13 cellular contexts compared by ENCODE assay signal in the genomic region with DNA sequence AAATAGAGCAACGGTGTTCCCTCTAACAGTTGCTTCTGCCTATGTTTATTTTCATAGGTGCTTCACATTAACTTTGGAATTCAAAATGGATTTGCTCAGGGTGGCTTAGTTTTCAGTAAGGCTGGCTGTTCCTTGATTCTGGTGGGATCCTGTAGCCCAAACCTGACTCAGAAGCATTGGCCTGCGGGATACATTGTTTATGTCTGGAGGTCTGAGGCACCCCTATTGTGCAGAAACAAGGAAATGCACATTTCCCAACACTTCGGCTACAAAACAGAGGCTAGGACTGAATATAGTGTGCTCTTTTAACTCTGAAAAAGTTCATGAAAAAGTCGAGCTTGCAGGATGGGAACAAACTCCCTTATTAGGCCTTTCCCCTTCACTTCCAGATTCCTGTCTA.
DNase-seq lines count a peak whose midpoint lies in the region; ATAC-seq and TF ChIP-seq lines count a peak whose summit lies in the region.
"Had no signal": no experiment of that assay in that cellular context is flagged by ENCODE, and none has a peak within 500 bp of the region (broad histone marks: within the 10 kb centered on the region; RNA-seq: fewer than 3 reads in every experiment).

No MANE protein-coding gene starts in this region.

- 0% methylated on average over 1 of the region's 4 CpGs; no CpG with 5 or more reads in 1 of the 2 experiments for WGBS in IMR-90 (ENCODE audit: extremely low coverage in 2 of 2, insufficient read length in 1 of 2), 2 experiments
- whole genome bisulfite sequencing in mesenchymal stem cell = 58% methylated on average over 3 of the region's 4 CpGs

- H2BK5ac ChIP-seq in IMR-90 (ENCODE audit: low read depth, low read length, poor library complexity, severe bottlenecking) = peak overlapping the region; percentile 99
- H2BK5ac ChIP-seq in mesenchymal stem cell (ENCODE audit: low read depth, low read length, poor library complexity, severe bottlenecking) = no peak overlapping the region

- H3K27ac ChIP-seq in IMR-90 (ENCODE audit: insufficient read depth, low read length) (peak overlapping the region; percentile 70), mesenchymal stem cell (ENCODE audit: low read length, poor library complexity, severe bottlenecking) (no peak overlapping the region), uterus (peak overlapping the region; percentile 5 to 30)

- H3K27me3 ChIP-seq in IMR-90 (ENCODE audit: control insufficient read depth, insufficient read depth, low read length) (no peaks in the 10 kb centered on the region), mesenchymal stem cell (ENCODE audit: control insufficient read depth in 1 of 2, insufficient read depth in 1 of 2, low read length in 2 of 2) (peaks cover 0 to 4% of the 10 kb centered on the region in 2 experiments), uterus (no peaks in the 10 kb centered on the region), MG63 (0 out of 2 replicates have a peak, but pooled peaks cover 2% of the 10 kb centered on the region)
- H3K27me3 ChIP-seq: BE2C had no signal

- peak; percentile 29; the same call in 1 of the 2 replicates for TF ChIP-seq RAD21 in IMR-90 (IDR thresholded peaks at IDR 0.05; ENCODE audit: low read length)

- peak overlapping the region; percentile 62 to 94 for H4K8ac ChIP-seq in IMR-90 (ENCODE audit: low read depth in 2 of 2, low read length in 2 of 2)
- H4K8ac ChIP-seq in mesenchymal stem cell (ENCODE audit: low read length) = no peak overlapping the region

- peak overlapping the region; percentile 89 for H4K5ac ChIP-seq in IMR-90 (ENCODE audit: low read depth, low read length)

- H3K56ac ChIP-seq in IMR-90 (ENCODE audit: extremely low read depth, insufficient read depth, low read length) = peak overlapping the region; percentile 92

- H4K91ac ChIP-seq in IMR-90 (ENCODE audit: insufficient read depth, low read depth, low read length) = peak overlapping the region; percentile 98
- no peak overlapping the region for H4K91ac ChIP-seq in mesenchymal stem cell (ENCODE audit: low read length)

- H2BK15ac ChIP-seq in IMR-90 (ENCODE audit: low read depth, low read length) = peak overlapping the region; percentile 84; the same call in 2 of the 3 replicates
- H2BK15ac ChIP-seq in mesenchymal stem cell (ENCODE audit: low read depth, poor library complexity, severe bottlenecking) = no peak overlapping the region

- no peaks in the 10 kb centered on the region for H4K20me1 ChIP-seq in IMR-90 (ENCODE audit: insufficient read depth, low read length)

- H3K79me1 ChIP-seq in IMR-90 (ENCODE audit: low read depth in 1 of 2, low read length in 2 of 2) (peaks cover 0 to 16% of the 10 kb centered on the region in 2 experiments; a peak in 1 of 4 replicates), mesenchymal stem cell (replicated peaks; ENCODE audit: low read length, poor library complexity, severe bottlenecking) (no peaks in the 10 kb centered on the region)

- H3K4me3 ChIP-seq in IMR-90 (ENCODE audit: insufficient read depth, low read depth, low read length) (no peak overlapping the region), mesenchymal stem cell (ENCODE audit: insufficient read depth in 1 of 2, low read depth in 1 of 2, low read length in 2 of 2) (no peak overlapping the region), uterus (no peak overlapping the region), MG63 (no peak overlapping the region)

- BruUV-seq in IMR-90 (replicated peaks; lab: Mats Ljungman, UMichigan) = no TSS peak

- no peaks in the 10 kb centered on the region for H3K9me3 ChIP-seq in IMR-90 (ENCODE audit: control insufficient read depth, insufficient read depth, low read length)
- no peaks in the 10 kb centered on the region for H3K9me3 ChIP-seq in mesenchymal stem cell (ENCODE audit: control insufficient read depth, low read length)
- H3K9me3 ChIP-seq in uterus = no peaks in the 10 kb centered on the region
- no peaks in the 10 kb centered on the region for H3K9me3 ChIP-seq in MG63
- H3K9me3 ChIP-seq: BE2C had no signal

- H3K4me2 ChIP-seq in IMR-90 (ENCODE audit: low read depth, low read length) (peak overlapping the region; percentile 59), mesenchymal stem cell (ENCODE audit: low read length, poor library complexity, severe bottlenecking) (no peak overlapping the region)

- TF ChIP-seq POLR2A in IMR-90 (IDR thresholded peaks at IDR 0.05; ENCODE audit: low read depth, low read length) = no peak
- no peak for TF ChIP-seq POLR2A in uterus (IDR thresholded peaks at IDR 0.05)

- H3K23ac ChIP-seq in IMR-90 (ENCODE audit: low read depth, low read length) = peak overlapping the region; percentile 94; the same call in 1 of the 2 replicates
- no peak overlapping the region for H3K23ac ChIP-seq in mesenchymal stem cell (ENCODE audit: low read length in 2 of 2)

- no peak overlapping the region for H2BK12ac ChIP-seq in mesenchymal stem cell (ENCODE audit: low read length in 2 of 2)

- in situ Hi-C loops in IMR-90 (cut with MboI; ENCODE audit: low sequenced_read_pairs) = no loop called here

- H3K9me1 ChIP-seq in IMR-90 (ENCODE audit: insufficient read depth, low read length) = peaks cover 17% of the 10 kb centered on the region

- dilution Hi-C loops in IMR-90 (cut with HindIII; ENCODE audit: low sequenced_read_pairs, unreplicated experiment) = no loop called here

- H3K9ac ChIP-seq in IMR-90 (ENCODE audit: low read depth, low read length) = peak overlapping the region; percentile 47; the same call in 1 of the 2 replicates
- H3K9ac ChIP-seq in mesenchymal stem cell (ENCODE audit: low read length) = no peak overlapping the region

- POLR2A ChIA-PET in IMR-90 (lab: Charles Lee; ENCODE audit: unreplicated experiment) = interaction anchor here (1.0 kb wide), 1 partner anchor 134 kb away, joined by 5 read pairs; the partner anchor contains the start of gene F3

- H3K14ac ChIP-seq in IMR-90 (replicated peaks; ENCODE audit: low read depth, low read length) (peak overlapping the region; percentile 96), mesenchymal stem cell (ENCODE audit: low read length in 2 of 2) (no peak overlapping the region)

- TF ChIP-seq CTCF in IMR-90 (conservative IDR thresholded peaks at IDR 0.05; ENCODE audit: low read depth, low read length) = no peak
- TF ChIP-seq CTCF in uterus (IDR thresholded peaks at IDR 0.05) = no peak

- H2BK20ac ChIP-seq in IMR-90 (ENCODE audit: low read depth, low read length) = peak overlapping the region; percentile 98

- H2AK5ac ChIP-seq in IMR-90 (ENCODE audit: low read depth, low read length) (peak overlapping the region; percentile 100), mesenchymal stem cell (ENCODE audit: low read length, severe bottlenecking) (no peak overlapping the region)

- H2AK9ac ChIP-seq in IMR-90 (replicated peaks; ENCODE audit: low read depth, low read length, poor library complexity) = no peak overlapping the region

- H3K4ac ChIP-seq in IMR-90 (ENCODE audit: low read depth, low read length) (peak overlapping the region; percentile 98), mesenchymal stem cell (ENCODE audit: low read depth in 1 of 2, low read length in 2 of 2) (no peak overlapping the region)

- H2BK120ac ChIP-seq in IMR-90 (ENCODE audit: low read depth, low read length) = peak overlapping the region; percentile 99
- no peak overlapping the region for H2BK120ac ChIP-seq in mesenchymal stem cell (ENCODE audit: low read depth, low read length)

- H3K4me1 ChIP-seq in IMR-90 (ENCODE audit: control insufficient read depth, insufficient read depth, low read length) (peaks cover 20% of the 10 kb centered on the region), mesenchymal stem cell (ENCODE audit: control insufficient read depth, insufficient read depth, low read depth, low read length) (no peaks in the 10 kb centered on the region), uterus (no peaks in the 10 kb centered on the region)
- H3K4me1 ChIP-seq: BE2C had no signal

- intact Hi-C loops in IMR-90 (cut with micrococcal nuclease) = loop anchor here (5.0 kb wide), 1 partner anchor 133 kb away; the partner anchor contains the start of gene F3
- intact Hi-C loops in uterus (cut with DNase I; ENCODE audit: low total_unique reads) = no loop called here

- H3K18ac ChIP-seq in IMR-90 (ENCODE audit: low read depth, low read length) (peak overlapping the region; percentile 95; the same call in 1 of the 2 replicates), mesenchymal stem cell (ENCODE audit: low read depth in 1 of 2, low read length in 2 of 2) (peak overlapping the region in 1 of 2 experiments; percentile 28)

- H3K36me3 ChIP-seq in IMR-90 (ENCODE audit: control insufficient read depth, insufficient read depth, low read length) (no peaks in the 10 kb centered on the region), mesenchymal stem cell (ENCODE audit: control insufficient read depth in 1 of 2, insufficient read depth in 2 of 2, low read depth in 1 of 2, low read length in 2 of 2) (peaks cover 0 to 8% of the 10 kb centered on the region in 2 experiments), uterus (no peaks in the 10 kb centered on the region), MG63 (no peaks in the 10 kb centered on the region)
- H3K36me3 ChIP-seq: BE2C had no signal

- H2AFZ ChIP-seq in IMR-90 (replicated peaks; ENCODE audit: low read length, poor library complexity) (no peak overlapping the region), mesenchymal stem cell (ENCODE audit: low read depth, low read length) (no peak overlapping the region)

- CTCF ChIA-PET in IMR-90 (lab: Yijun Ruan, JAX) = interaction anchor here (0.6 to 1.2 kb wide), 2 partner anchors 52 to 127 kb away, joined by 3 read pairs; no protein-coding TSS in a partner anchor

- ATAC-seq in IMR-90 (ENCODE audit: low read depth) = peak; percentile 52
- ATAC-seq: HepG2 had no signal

- peak; percentile 95 for DNase-seq in IMR-90
- DNase-seq in brain pericyte (ENCODE audit: low read depth, low spot score) = peak; percentile 73
- peak; percentile 82 for DNase-seq in mesenchymal stem cell
- no peak for DNase-seq in uterus
- no peak for DNase-seq in COLO668 (lab: John Stamatoyannopoulos, UW; ENCODE audit: unreplicated experiment)
- DNase-seq in central memory CD4-positive, alpha-beta T cell = no peak
- DNase-seq in MG63 = no peak
- DNase-seq: BE2C; CD4-positive, alpha-beta memory T cell; DMS79 treated with DMSO at 0.1 percent for 48 hours; Karpas-422; NCI-H524 treated with DMSO at 0.1 percent for 48 hours had no signal

TF ChIP-seq in IMR-90, 13 proteins besides CTCF, POLR2A, EP300 and RAD21 (continues in another document):
- TF ChIP-seq MAFK (IDR thresholded peaks at IDR 0.05; ENCODE audit: low read depth, low read length) (peak; percentile 36; the same call in 1 of the 2 replicates), FOS (IDR thresholded peaks at IDR 0.05; ENCODE audit: low read depth, low read length) (peak; percentile 73)
- TF ChIP-seq, protein P1, sequence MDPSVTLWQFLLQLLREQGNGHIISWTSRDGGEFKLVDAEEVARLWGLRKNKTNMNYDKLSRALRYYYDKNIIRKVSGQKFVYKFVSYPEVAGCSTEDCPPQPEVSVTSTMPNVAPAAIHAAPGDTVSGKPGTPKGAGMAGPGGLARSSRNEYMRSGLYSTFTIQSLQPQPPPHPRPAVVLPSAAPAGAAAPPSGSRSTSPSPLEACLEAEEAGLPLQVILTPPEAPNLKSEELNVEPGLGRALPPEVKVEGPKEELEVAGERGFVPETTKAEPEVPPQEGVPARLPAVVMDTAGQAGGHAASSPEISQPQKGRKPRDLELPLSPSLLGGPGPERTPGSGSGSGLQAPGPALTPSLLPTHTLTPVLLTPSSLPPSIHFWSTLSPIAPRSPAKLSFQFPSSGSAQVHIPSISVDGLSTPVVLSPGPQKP (IDR thresholded peaks at IDR 0.05; ENCODE audit: borderline replicate concordance, low read depth, low read length) = no peak

Comparison
In these comparisons a context has a peak if more than half of its experiments do, and no peak if none do; other contexts are left out.
1. DNase-seq: peak in IMR-90 (single experiment), brain pericyte (single experiment) and mesenchymal stem cell (single experiment); none in uterus (0 of 2), COLO668 (single experiment), central memory CD4-positive, alpha-beta T cell (single experiment) and MG63 (single experiment).